ENCODE assay signal across 33 cellular contexts in genomic region chr1:96861836-96862235, GRCh38.
"Had no signal": no experiment of that assay in that cellular context is flagged by ENCODE, and none has a peak within 500 bp of the region (broad histone marks: within the 10 kb centered on the region; RNA-seq: fewer than 3 reads in every experiment).

No MANE protein-coding gene starts in this region.

- H3K4me2 ChIP-seq: KMS-11 had no signal

- H3K36me3 ChIP-seq: MG63 had no signal

- DNase-seq: Karpas-422, Kasumi-1, KBM-7, KG1, MG63, MM.1S, MV-4-11, NCI-H1048, NCI-H1092, NCI-H1092 treated with DMSO at 0.1 percent for 48 hours, NCI-H1105, NCI-H1105 treated with DMSO at 0.1 percent for 48 hours, NCI-H1417, NCI-H1417 treated with DMSO at 0.1 percent for 48 hours, NCI-H1436 treated with DMSO at 0.1 percent for 48 hours, NCI-H146, NCI-H1694, NCI-H1694 treated with DMSO at 0.1 percent for 48 hours, NCI-H187, NCI-H187 treated with DMSO at 0.1 percent for 48 hours, NCI-H1930, NCI-H2029, NCI-H2029 treated with DMSO at 0.1 percent for 48 hours, NCI-H2081, NCI-H2081 treated with DMSO at 0.1 percent for 48 hours, NCI-H2107, NCI-H2171, NCI-H2227 treated with DMSO at 0.1 percent for 48 hours, NCI-H226, NCI-H345, NCI-H446, NCI-H446 treated with DMSO at 0.1 percent for 48 hours had no signal

- H3K27ac ChIP-seq: KMS-11 had no signal

- H3K9me3 ChIP-seq: MG63 had no signal

- H3K27me3 ChIP-seq: MG63 had no signal

- H3K9ac ChIP-seq: KMS-11 had no signal

- H3K4me3 ChIP-seq: MG63 had no signal
